In genomic region chr20:59605691-59606364, GRCh38 we compare ENCODE assay signal across 19 cellular contexts. TPM values are rescaled to one million over a fixed set of nuclear protein-coding genes. Genes with fewer than 3 reads are reported as not detected.
A peak's percentile ranks its signal among the peaks of the same experiment; 100 is the strongest.
DNase-seq lines count a peak whose midpoint lies in the region; ATAC-seq, FAIRE-seq and TF ChIP-seq lines count a peak whose summit lies in the region.
"Had no signal": no experiment of that assay in that cellular context is flagged by ENCODE, and none has a peak within 500 bp of the region (broad histone marks: within the 10 kb centered on the region; RNA-seq: fewer than 3 reads in every experiment).

No MANE protein-coding gene starts in this region.

- H2AFZ ChIP-seq in SK-N-SH (ENCODE audit: low read depth): no peak overlapping the region
- H2AFZ ChIP-seq in H1 (ENCODE audit: low read length): no peak overlapping the region
- no peak overlapping the region for H2AFZ ChIP-seq in mammary epithelial cell (ENCODE audit: low read depth, low read length)

- H3K4me2 ChIP-seq in SK-N-SH (no peak overlapping the region), H1 (ENCODE audit: insufficient read depth in 1 of 2, low read depth in 2 of 2, low read length in 2 of 2) (peak overlapping the region; percentile 36 to 38; a peak in 1 of 4 replicates), mammary epithelial cell (ENCODE audit: insufficient read depth, low read depth, low read length) (no peak overlapping the region)

- H3K27ac ChIP-seq in SK-N-SH (ENCODE audit: low read depth in 2 of 2, low read length in 1 of 2) (peak overlapping the region in 1 of 2 experiments; percentile 50; a peak in 1 of 4 replicates), H1 (ENCODE audit: low read depth, low read length) (no peak overlapping the region), mesodermal cell (ENCODE audit: low read depth, low read length, severe bottlenecking) (peak overlapping the region; percentile 45), suprapubic skin (no peak overlapping the region), mammary epithelial cell (ENCODE audit: insufficient read depth, low read depth, low read length) (no peak overlapping the region)
- H3K27ac ChIP-seq: cardiac muscle cell, left lung had no signal

- H3K9ac ChIP-seq in SK-N-SH: no peak overlapping the region
- no peak overlapping the region for H3K9ac ChIP-seq in H1 (replicated peaks in 1 of 4; ENCODE audit: extremely low read depth in 1 of 4, low read depth in 3 of 4, low read length in 3 of 4)
- no peak overlapping the region for H3K9ac ChIP-seq in mammary epithelial cell (ENCODE audit: insufficient read depth, low read length)

- H3K18ac ChIP-seq in H1 (ENCODE audit: extremely low read depth, low read length): no peak overlapping the region

- ATAC-seq in SK-N-SH treated with all-trans-retinoic acid at 6 μM for 48 hours: no peak

- H2BK120ac ChIP-seq in H1 (replicated peaks; ENCODE audit: low read depth, low read length): no peak overlapping the region

- peak; percentile 66 for DNase-seq in SK-N-SH
- no peak for DNase-seq in H1 (ENCODE audit: low read depth in 1 of 2, low spot score in 2 of 2)
- DNase-seq in suprapubic skin (ENCODE audit: low spot score in 2 of 2): no peak
- DNase-seq in NCI-H345 treated with DMSO at 0.1 percent for 48 hours (lab: John Stamatoyannopoulos, UW; ENCODE audit: unreplicated experiment): no peak
- DNase-seq in mammary epithelial cell: no peak
- no peak for DNase-seq in stimulated activated CD4-positive, alpha-beta T cell treated with anti-CD3 and anti-CD28 coated beads, Interleukin-4, amount 100 ng/mL, for 24 hours
- DNase-seq: effector CD4-positive, alpha-beta T cell; left lung; NCI-H1436 treated with DMSO at 0.1 percent for 48 hours; NCI-H510A; OCI-M1; stimulated activated CD4-positive, alpha-beta T cell treated with anti-CD3 and anti-CD28 coated beads, Interleukin-15, amount 100 ng/mL, for 24 hours had no signal

- H3F3A ChIP-seq in SK-N-SH (replicated peaks; ENCODE audit: insufficient read depth): no peaks in the 10 kb centered on the region

- H4K5ac ChIP-seq in H1 (ENCODE audit: insufficient read length, low read depth, low read length): no peak overlapping the region

- WGBS in SK-N-SH (ENCODE audit: low lambda C conversion rate): 8% methylated on average over 12 of the region's 17 CpGs
- WGBS in H1 (ENCODE audit: extremely low coverage in 1 of 2, insufficient coverage in 1 of 2, insufficient read length in 1 of 2, insufficient replicate concordance in 2 of 2, low coverage in 1 of 2, low lambda C conversion rate in 2 of 2, missing lambda C conversion rate in 1 of 2), 2 experiments: 83% methylated on average over 14 of the region's 17 CpGs; no CpG with 5 or more reads in 1 of the 2 experiments
- 63% methylated on average over 1 to 3 of the region's 17 CpGs for WGBS in mesodermal cell (ENCODE audit: insufficient coverage in 2 of 2), 2 experiments
- 38% methylated on average over 12 of the region's 17 CpGs for WGBS in suprapubic skin
- WGBS in mammary epithelial cell (ENCODE audit: low coverage, missing lambda C conversion rate): 37% methylated on average over 14 of the region's 17 CpGs

- H3K4me3 ChIP-seq in SK-N-SH (ENCODE audit: low read depth in 2 of 2, low read length in 1 of 2) (peak overlapping the region in 1 of 2 experiments; percentile 47; a peak in 2 of 4 replicates), H1 (ENCODE audit: extremely low read depth in 1 of 4, insufficient read depth in 2 of 4, low read depth in 3 of 4, low read length in 4 of 4) (peak overlapping the region in 1 of 4 experiments; percentile 35; a peak in 2 of 8 replicates), mesodermal cell (ENCODE audit: extremely low read depth, insufficient read depth, low read length, poor library complexity, severe bottlenecking) (no peak overlapping the region), suprapubic skin (peak overlapping the region; percentile 26), mammary epithelial cell (replicated peaks in 1 of 3; ENCODE audit: insufficient read depth in 1 of 3, low read depth in 2 of 3, low read length in 3 of 3) (no peak overlapping the region)
- H3K4me3 ChIP-seq: cardiac muscle cell, left lung had no signal

- dilution Hi-C loops in mammary epithelial cell (cut with HindIII; ENCODE audit: low sequenced_read_pairs): no loop called here

- CTCF ChIA-PET in SK-N-SH (lab: Yijun Ruan, JAX): interaction anchor here (0.9 to 10.7 kb wide), 6 partner anchors 8 to 328 kb away, joined by 3 to 190 read pairs (median 3); partner anchors contain the start of gene SYCP2
- CTCF ChIA-PET in H1 (lab: Charles Lee; ENCODE audit: partially characterized antibody): no interaction called here
- CTCF ChIA-PET in mammary epithelial cell (lab: Charles Lee; ENCODE audit: low non-redundant PET): no interaction called here

- POLR2A ChIA-PET in SK-N-SH (lab: Yijun Ruan, JAX) (interaction anchor here (0.8 to 1.4 kb wide), 3 partner anchors 9 to 139 kb away, joined by 3 read pairs; no protein-coding TSS in a partner anchor), H1 (lab: Charles Lee; ENCODE audit: partially characterized antibody) (no interaction called here)

- H3K27me3 ChIP-seq in SK-N-SH (ENCODE audit: insufficient read depth): peaks cover 16% of the 10 kb centered on the region
- peaks cover 0 to 26% (median 14%) of the 10 kb centered on the region in 4 experiments; a peak in 4 of 7 replicates for H3K27me3 ChIP-seq in H1 (replicated peaks in 1 of 4; ENCODE audit: control insufficient read depth in 3 of 4, extremely low read depth in 1 of 4, insufficient read depth in 3 of 4, low read length in 3 of 4)
- peaks cover 98% of the 10 kb centered on the region for H3K27me3 ChIP-seq in suprapubic skin
- H3K27me3 ChIP-seq in mammary epithelial cell (ENCODE audit: insufficient read depth, low read length): peaks cover 31% of the 10 kb centered on the region

- no peaks in the 10 kb centered on the region for H3K9me2 ChIP-seq in SK-N-SH

- H4K20me1 ChIP-seq in SK-N-SH (ENCODE audit: insufficient read depth) (no peaks in the 10 kb centered on the region), H1 (replicated peaks in 1 of 2; ENCODE audit: control insufficient read depth in 1 of 2, insufficient read depth in 2 of 2, low read length in 2 of 2) (no peaks in the 10 kb centered on the region), mammary epithelial cell (ENCODE audit: insufficient read depth, low read length) (no peaks in the 10 kb centered on the region)

- no peak for TF ChIP-seq POLR2A in H1 (IDR thresholded peaks at IDR 0.05; ENCODE audit: control extremely low read depth in 1 of 2, low read depth in 2 of 2, low read length in 2 of 2)
- TF ChIP-seq POLR2A in suprapubic skin (IDR thresholded peaks at IDR 0.05): no peak

- no peak overlapping the region for H2AK5ac ChIP-seq in H1 (ENCODE audit: low read depth, low read length)

- H2BK12ac ChIP-seq in H1 (ENCODE audit: low read depth, low read length): no peak overlapping the region

- H3K36me3 ChIP-seq in SK-N-SH (replicated peaks in 1 of 2; ENCODE audit: control insufficient read depth in 1 of 2, insufficient read depth in 2 of 2, low read length in 1 of 2) (no peaks in the 10 kb centered on the region), H1 (ENCODE audit: control insufficient read depth in 2 of 4, insufficient read depth in 4 of 4, low read length in 3 of 4) (no peaks in the 10 kb centered on the region), mesodermal cell (ENCODE audit: control insufficient read depth, insufficient read depth, low read length) (no peaks in the 10 kb centered on the region), suprapubic skin (no peaks in the 10 kb centered on the region), mammary epithelial cell (ENCODE audit: insufficient read depth, low read length) (no peaks in the 10 kb centered on the region)
- H3K36me3 ChIP-seq: cardiac muscle cell, left lung had no signal

- FAIRE-seq in H1 (lab: Jason Lieb, UNC): no peak

- H3K4ac ChIP-seq in H1 (replicated peaks; ENCODE audit: insufficient read length, low read depth, low read length): no peak overlapping the region

- peaks cover 0 to 3% of the 10 kb centered on the region in 2 experiments; a peak in 1 of 4 replicates for H3K4me1 ChIP-seq in SK-N-SH (ENCODE audit: control insufficient read depth in 1 of 2, insufficient read depth in 2 of 2, low read depth in 1 of 2, low read length in 1 of 2)
- no peaks in the 10 kb centered on the region; a peak in 1 of 7 replicates for H3K4me1 ChIP-seq in H1 (replicated peaks in 1 of 4; ENCODE audit: control insufficient read depth in 3 of 4, insufficient read depth in 4 of 4, low read length in 3 of 4)
- no peaks in the 10 kb centered on the region for H3K4me1 ChIP-seq in mesodermal cell (ENCODE audit: control insufficient read depth, insufficient read depth, low read length, poor library complexity, severe bottlenecking)
- peaks cover 11% of the 10 kb centered on the region for H3K4me1 ChIP-seq in suprapubic skin
- no peaks in the 10 kb centered on the region for H3K4me1 ChIP-seq in mammary epithelial cell (ENCODE audit: insufficient read depth, low read length)
- H3K4me1 ChIP-seq: left lung had no signal

- no peaks in the 10 kb centered on the region for H3K79me1 ChIP-seq in H1 (ENCODE audit: low read depth, low read length)

- TF ChIP-seq CTCF in SK-N-SH (IDR thresholded peaks at IDR 0.05): no peak
- no peak for TF ChIP-seq CTCF in H1 (IDR thresholded peaks at IDR 0.05; ENCODE audit: control extremely low read depth in 1 of 3, insufficient read depth in 1 of 3, low read depth in 1 of 3, low read length in 3 of 3)
- no peak for TF ChIP-seq CTCF in suprapubic skin (IDR thresholded peaks at IDR 0.05)
- no peak for TF ChIP-seq CTCF in mammary epithelial cell (conservative IDR thresholded peaks at IDR 0.05 in 1 of 2, IDR thresholded peaks at IDR 0.05 in 1 of 2; ENCODE audit: extremely low read depth in 1 of 2, insufficient read depth in 1 of 2, low read depth in 1 of 2, low read length in 2 of 2)

- no peak overlapping the region for H3K14ac ChIP-seq in H1 (ENCODE audit: insufficient read length)

- no peak for TF ChIP-seq EP300 in SK-N-SH (IDR thresholded peaks at IDR 0.05; ENCODE audit: borderline replicate concordance in 1 of 2, low read depth in 1 of 2, low read length in 1 of 2)
- TF ChIP-seq EP300 in H1 (IDR thresholded peaks at IDR 0.05; ENCODE audit: borderline replicate concordance in 1 of 2, low read depth in 2 of 2, low read length in 2 of 2): no peak
- TF ChIP-seq EP300 in suprapubic skin (IDR thresholded peaks at IDR 0.05): no peak

- no peak overlapping the region for H4K8ac ChIP-seq in H1 (ENCODE audit: extremely low read depth, insufficient read depth, low read length)

- intact Hi-C loops in mammary epithelial cell (cut with micrococcal nuclease): no loop called here

- H3K23me2 ChIP-seq in H1 (ENCODE audit: low read depth, low read length): no peaks in the 10 kb centered on the region

- H2BK5ac ChIP-seq in H1 (ENCODE audit: low read depth, low read length): no peak overlapping the region

- no peak overlapping the region for H3K23ac ChIP-seq in H1 (ENCODE audit: insufficient read length)

- H3K9me3 ChIP-seq in SK-N-SH (no peaks in the 10 kb centered on the region), H1 (ENCODE audit: insufficient read depth in 2 of 2, low read depth in 1 of 2, low read length in 1 of 2) (peaks cover 53 to 93% of the 10 kb centered on the region in 2 experiments), mesodermal cell (ENCODE audit: control insufficient read depth, low read length) (no peaks in the 10 kb centered on the region), suprapubic skin (no peaks in the 10 kb centered on the region), mammary epithelial cell (replicated peaks; ENCODE audit: insufficient read depth, low read length) (no peaks in the 10 kb centered on the region)
- H3K9me3 ChIP-seq: left lung had no signal

- no peak overlapping the region for H2BK15ac ChIP-seq in H1 (ENCODE audit: low read length)

- in situ Hi-C loops in mammary epithelial cell (cut with MboI; ENCODE audit: low sequenced_read_pairs in 2 of 2): no loop called here

- no TSS peak for BruUV-seq in mammary epithelial cell (replicated peaks; lab: Mats Ljungman, UMichigan)

- no peak for TF ChIP-seq RAD21 in SK-N-SH (IDR thresholded peaks at IDR 0.05; ENCODE audit: low read length)
- TF ChIP-seq RAD21 in H1 (IDR thresholded peaks at IDR 0.05 in 1 of 2, conservative IDR thresholded peaks at IDR 0.05 in 1 of 2; ENCODE audit: low read depth in 2 of 2, low read length in 2 of 2): no peak

- H2BK20ac ChIP-seq in H1 (ENCODE audit: low read length): no peak overlapping the region

- no peak overlapping the region for H4K91ac ChIP-seq in H1 (replicated peaks; ENCODE audit: insufficient read length, low read length)

- H3K56ac ChIP-seq in H1 (replicated peaks; ENCODE audit: insufficient read length, low read depth, low read length): no peak overlapping the region

- H3K79me2 ChIP-seq in SK-N-SH (ENCODE audit: insufficient read depth) (no peaks in the 10 kb centered on the region), H1 (ENCODE audit: control insufficient read depth in 1 of 2, insufficient read depth in 2 of 2, low read length in 2 of 2) (no peaks in the 10 kb centered on the region), mammary epithelial cell (ENCODE audit: insufficient read depth, low read length) (no peaks in the 10 kb centered on the region)

RNA-seq across cellular contexts. Expression of gene PHACTR3, which starts 1.5 kb away (rescaled TPM):
- polyA plus RNA-seq in SK-N-SH (2012; rRNA removed) (0.10 and 0.18 TPM in 2 replicates), H1 (2011; rRNA removed) (0.03 and 0.05 TPM in 2 replicates), mammary epithelial cell (11.3 TPM)
- 0.19 and 0.28 TPM in 2 replicates for polyA plus RNA-seq in SK-N-SH (2012; cell fraction: cytosol; rRNA removed)
- polyA plus RNA-seq in SK-N-SH (2012; cell fraction: nucleus; rRNA removed): 0.05 and 0.10 TPM in 2 replicates
- 0.13 TPM in 1 of 2 replicates, not detected in the other for total RNA-seq in H1 (2021; fragmentation: NEBNext Ultra II Directional; extraction: Animal tissue kit (Norgen Biotek cat#: 25700))
- polyA plus RNA-seq in H1 (2011; cell fraction: cytosol; rRNA removed): 0.03 TPM
- polyA plus RNA-seq in H1 (2011; cell fraction: nucleus; rRNA removed): not detected
- 0.09 to 0.11 TPM in 2 of 4 replicates, not detected in the others for polyA plus RNA-seq in H1 (2012, experiment 1 of 2)
- polyA plus RNA-seq in H1 (2012, experiment 2 of 2): not detected
- polyA plus RNA-seq in H1 (2013, experiment 1 of 2): 0.30 TPM
- polyA plus RNA-seq in H1 (2013, experiment 2 of 2): 0.22 TPM
- not detected in 2 replicates for polyA minus RNA-seq in H1 (2011; rRNA and poly(A)+ RNA removed)
- polyA minus RNA-seq in H1 (2011; cell fraction: cytosol; rRNA and poly(A)+ RNA removed): not detected
- polyA minus RNA-seq in H1 (2011; cell fraction: nucleus; rRNA and poly(A)+ RNA removed): not detected
- 2.0 TPM for polyA plus RNA-seq in mesodermal cell (2013, experiment 1 of 2)
- 2.0 TPM for polyA plus RNA-seq in mesodermal cell (2013, experiment 2 of 2)
- total RNA-seq in suprapubic skin (10 to 100 TPM in 2 of 4 donors, 1 to 10 TPM in 2; 2.4 to 12.8 (median 9.7) TPM), mammary epithelial cell (10 to 100 TPM in 1 of 2 donors, not detected in 1; 11.1 TPM)
- polyA minus RNA-seq in mammary epithelial cell: not detected
- total RNA-seq: A172; activated CD8-positive, alpha-beta memory T cell treated with anti-CD3 and anti-CD28 coated beads for 36 hours; myocyte; T-helper 2 cell treated with Interferon-gamma antibody and Interleukin-4, amounts not matched to agents 100 ng/mL and 5 ng/mL, for 36 hours had no signal

Comparison
In these comparisons a context has a peak if more than half of its experiments do, and no peak if none do; other contexts are left out.
1. H3K4me2 ChIP-seq: peak in H1 (2 of 2); none in SK-N-SH (single experiment) and mammary epithelial cell (single experiment).